8 cellular contexts compared by ENCODE assay signal in the genomic region with DNA sequence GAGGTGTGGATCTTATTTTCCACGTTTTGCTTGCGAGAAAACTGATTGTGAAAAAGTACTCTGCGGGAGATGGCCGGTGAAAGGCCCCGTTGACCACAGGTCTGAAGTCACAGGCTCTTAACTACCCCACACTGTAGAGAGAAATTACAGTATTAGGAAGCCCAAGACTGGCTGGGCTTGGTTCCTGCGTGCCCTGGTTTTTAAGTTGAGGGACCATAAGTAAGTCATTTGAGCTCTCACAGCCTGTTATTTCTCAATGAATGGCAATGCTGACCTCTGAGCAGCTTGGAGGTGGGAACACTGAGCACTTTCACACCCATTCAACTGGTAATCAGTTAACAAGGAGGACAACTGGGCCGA. TPM values are rescaled to one million over a fixed set of nuclear protein-coding genes. Genes with fewer than 3 reads are reported as not detected.
A peak's percentile ranks its signal among the peaks of the same experiment; 100 is the strongest.
DNase-seq lines count a peak whose midpoint lies in the region; ATAC-seq and TF ChIP-seq lines count a peak whose summit lies in the region.

No MANE protein-coding gene starts in this region.

- H3K9ac ChIP-seq in iPS-20b (ENCODE audit: low read depth, low read length), result peak overlapping the region; percentile 49; the same call in 1 of the 2 replicates

- H3K4me1 ChIP-seq in iPS-20b (ENCODE audit: insufficient read depth, low read length) (peaks cover 6% of the 10 kb centered on the region; the same call in 1 of the 2 replicates), uterus (no peaks in the 10 kb centered on the region)

- H3K4me3 ChIP-seq in AG04450 (ENCODE audit: low read depth, low read length), result peak overlapping the region; percentile 71
- peak overlapping the region; percentile 50 for H3K4me3 ChIP-seq in WERI-Rb-1 (ENCODE audit: low read depth, low read length)
- peak overlapping the region; percentile 71 for H3K4me3 ChIP-seq in iPS-20b (ENCODE audit: low read length)
- peak overlapping the region; percentile 49 to 56 for H3K4me3 ChIP-seq in uterus

- DNase-seq in AG04450 (ENCODE audit: low read depth, low spot score), result no peak
- no peak for DNase-seq in WERI-Rb-1
- DNase-seq in uterus, result no peak
- no peak for DNase-seq in COLO668 (lab: John Stamatoyannopoulos, UW; ENCODE audit: unreplicated experiment)
- no peak for DNase-seq in effector CD8-positive, alpha-beta T cell (lab: John Stamatoyannopoulos, UW)
- no peak for DNase-seq in HPDE6-E6E7 (ENCODE audit: extremely low spot score)

- H3K27me3 ChIP-seq in AG04450 (ENCODE audit: control insufficient read depth, insufficient read depth, low read length), result no peaks in the 10 kb centered on the region
- no peaks in the 10 kb centered on the region for H3K27me3 ChIP-seq in WERI-Rb-1 (ENCODE audit: insufficient read depth, low read depth, severe bottlenecking)
- peaks cover 11% of the 10 kb centered on the region for H3K27me3 ChIP-seq in iPS-20b (ENCODE audit: insufficient read depth, low read length)
- H3K27me3 ChIP-seq in uterus, result no peaks in the 10 kb centered on the region

- CTCF ChIA-PET in AG04450 (lab: Charles Lee), result interaction anchor here (1.0 kb wide), 1 partner anchor 158 kb away, joined by 3 read pairs; no protein-coding TSS in a partner anchor

- H3K9me3 ChIP-seq in AG04450 (ENCODE audit: control insufficient read depth, insufficient read depth, low read length), result no peaks in the 10 kb centered on the region
- H3K9me3 ChIP-seq in WERI-Rb-1 (ENCODE audit: severe bottlenecking), result no peaks in the 10 kb centered on the region
- no peaks in the 10 kb centered on the region for H3K9me3 ChIP-seq in iPS-20b (ENCODE audit: insufficient read depth, low read depth, low read length)
- no peaks in the 10 kb centered on the region for H3K9me3 ChIP-seq in uterus

- no peak overlapping the region for H3K27ac ChIP-seq in AG04450 (ENCODE audit: low read depth, low read length)
- no peak overlapping the region for H3K27ac ChIP-seq in WERI-Rb-1
- H3K27ac ChIP-seq in iPS-20b (ENCODE audit: low read length), result no peak overlapping the region
- peak overlapping the region; percentile 59 to 72 for H3K27ac ChIP-seq in uterus

- H3K36me3 ChIP-seq in WERI-Rb-1 (no peaks in the 10 kb centered on the region), iPS-20b (ENCODE audit: insufficient read depth, low read depth, low read length) (no peaks in the 10 kb centered on the region), uterus (no peaks in the 10 kb centered on the region)

- no peak for TF ChIP-seq POLR2A in uterus (IDR thresholded peaks at IDR 0.05)

- TF ChIP-seq CTCF in AG04450 (IDR thresholded peaks at IDR 0.05; ENCODE audit: low read depth, low read length) (no peak), WERI-Rb-1 (IDR thresholded peaks at IDR 0.05; ENCODE audit: low read depth, low read length) (no peak), uterus (IDR thresholded peaks at IDR 0.05) (no peak)

- peak; percentile 11 for ATAC-seq in GM21619 (IDR thresholded peaks at IDR 0.05; ENCODE audit: unreplicated experiment)

- POLR2A ChIA-PET in AG04450 (lab: Yijun Ruan, JAX), result no interaction called here

- intact Hi-C loops in uterus (cut with DNase I; ENCODE audit: low total_unique reads), result no loop called here

RNA-seq across cellular contexts. Expression of a gene that starts 0.4 kb away (rescaled TPM):
- polyA plus RNA-seq in AG04450 (2011; rRNA removed), result 5.6 and 7.2 TPM in 2 replicates
- polyA minus RNA-seq in AG04450 (2011; rRNA and poly(A)+ RNA removed), result 3.5 and 3.8 TPM in 2 replicates
- total RNA-seq in uterus, result 10 to 100 TPM in 1 of 4 donors, 1 to 10 TPM in 2, not detected in 1; 1.3 to 56.8 (median 7.2) TPM

Comparison
In these comparisons a context has a peak if more than half of its experiments do, and no peak if none do; other contexts are left out.
1. H3K27ac ChIP-seq: peak in uterus (2 of 2); none in AG04450 (single experiment), WERI-Rb-1 (single experiment) and iPS-20b (single experiment).
2. Peak in every context shown above with its lines, with median percentiles within 50 percentile points of each other: H3K4me3 ChIP-seq.